ENCODE assay signal across 9 cellular contexts in the genomic region with DNA sequence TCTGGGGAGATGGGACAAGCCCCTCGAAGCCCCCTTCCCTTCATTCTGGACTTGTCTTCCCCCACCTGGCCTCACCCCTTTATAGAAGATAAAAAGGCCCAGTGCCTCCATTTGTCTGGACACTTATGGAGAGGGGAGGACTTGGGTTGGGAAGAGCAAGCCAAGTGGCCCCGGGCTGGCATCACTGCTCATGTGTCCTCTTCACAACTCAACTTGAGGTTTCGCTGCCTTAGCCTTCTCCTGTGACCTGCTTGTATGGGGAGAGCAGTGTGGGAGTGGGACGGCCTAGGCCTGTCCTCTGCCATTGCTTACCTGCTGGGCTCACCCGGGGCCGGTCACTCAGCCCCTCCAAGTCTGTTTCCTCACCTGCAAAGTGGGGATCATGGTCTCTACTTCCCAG. TPM values are rescaled to one million over a fixed set of nuclear protein-coding genes. Genes with fewer than 3 reads are reported as not detected.
DNase-seq lines count a peak whose midpoint lies in the region; ATAC-seq and TF ChIP-seq lines count a peak whose summit lies in the region.
"Had no signal": no experiment of that assay in that cellular context is flagged by ENCODE, and none has a peak within 500 bp of the region (broad histone marks: within the 10 kb centered on the region; RNA-seq: fewer than 3 reads in every experiment).

No MANE protein-coding gene starts in this region.

- no peaks in the 10 kb centered on the region for H3K9me3 Mint-ChIP-seq in activated CD8-positive, alpha-beta memory T cell treated with anti-CD3 and anti-CD28 coated beads, Interleukin-2, amount 10 ng/mL, durations not matched to agents 7 days and 5 days (ENCODE audit: low read depth)
- no peaks in the 10 kb centered on the region for H3K9me3 Mint-ChIP-seq in T-cell
- no peaks in the 10 kb centered on the region for H3K9me3 Mint-ChIP-seq in stimulated activated naive CD8-positive, alpha-beta T cell treated with anti-CD3 and anti-CD28 coated beads, Interleukin-15, amount 100 ng/mL, for 72 hours

- H3K4me1 Mint-ChIP-seq in activated CD8-positive, alpha-beta memory T cell treated with anti-CD3 and anti-CD28 coated beads, Interleukin-2, amount 10 ng/mL, durations not matched to agents 7 days and 5 days = peaks cover 32% of the 10 kb centered on the region
- peaks cover 10 to 25% (median 10%) of the 10 kb centered on the region in 3 donors for H3K4me1 Mint-ChIP-seq in T-cell
- peaks cover 43% of the 10 kb centered on the region for H3K4me1 Mint-ChIP-seq in stimulated activated naive CD8-positive, alpha-beta T cell treated with anti-CD3 and anti-CD28 coated beads, Interleukin-15, amount 100 ng/mL, for 72 hours

- peaks cover 15% of the 10 kb centered on the region for H3K36me3 Mint-ChIP-seq in activated CD8-positive, alpha-beta memory T cell treated with anti-CD3 and anti-CD28 coated beads, Interleukin-2, amount 10 ng/mL, durations not matched to agents 7 days and 5 days
- H3K36me3 Mint-ChIP-seq in T-cell = no peaks in the 10 kb centered on the region

- H3K27ac Mint-ChIP-seq in activated CD8-positive, alpha-beta memory T cell treated with anti-CD3 and anti-CD28 coated beads, Interleukin-2, amount 10 ng/mL, durations not matched to agents 7 days and 5 days = peak overlapping the region; percentile 60
- H3K27ac Mint-ChIP-seq in T-cell = no peak overlapping the region
- peak overlapping the region in 1 of 2 donors; percentile 87 for H3K27ac Mint-ChIP-seq in stimulated activated naive CD8-positive, alpha-beta T cell treated with anti-CD3 and anti-CD28 coated beads, Interleukin-15, amount 100 ng/mL, for 72 hours

- POLR2A ChIA-PET in T-cell (lab: Charles Lee) = interaction anchor here in 1 of 2 donors (0.7 kb wide), 1 partner anchor 32 kb away, joined by 6 read pairs; no protein-coding TSS in a partner anchor

- TF ChIP-seq CTCF in fibroblast of the aortic adventitia (IDR thresholded peaks at IDR 0.05; ENCODE audit: insufficient read depth, low read length) = no peak
- no peak for TF ChIP-seq CTCF in foreskin fibroblast (IDR thresholded peaks at IDR 0.05; ENCODE audit: low read depth, low read length)

- H3K4me3 Mint-ChIP-seq in activated CD8-positive, alpha-beta memory T cell treated with anti-CD3 and anti-CD28 coated beads, Interleukin-2, amount 10 ng/mL, durations not matched to agents 7 days and 5 days = peak overlapping the region; percentile 73
- H3K4me3 Mint-ChIP-seq in T-cell = peak overlapping the region; percentile 50 to 77 (median 67)
- peak overlapping the region; percentile 73 to 86 for H3K4me3 Mint-ChIP-seq in stimulated activated naive CD8-positive, alpha-beta T cell treated with anti-CD3 and anti-CD28 coated beads, Interleukin-15, amount 100 ng/mL, for 72 hours

- CTCF ChIA-PET in activated CD8-positive, alpha-beta memory T cell treated with anti-CD3 and anti-CD28 coated beads, Interleukin-2, amount 10 ng/mL, durations not matched to agents 7 days and 5 days (lab: Charles Lee) = interaction anchor here (0.5 to 2.0 kb wide), 14 partner anchors 9 to 363 kb away, joined by 3 to 28 read pairs (median 3); a partner anchor contains a TSS
- CTCF ChIA-PET in T-cell (lab: Charles Lee) = interaction anchor here in 1 of 2 donors (0.7 kb wide), 1 partner anchor 492 kb away, joined by 3 read pairs; no protein-coding TSS in a partner anchor

- H3K27me3 Mint-ChIP-seq in activated CD8-positive, alpha-beta memory T cell treated with anti-CD3 and anti-CD28 coated beads, Interleukin-2, amount 10 ng/mL, durations not matched to agents 7 days and 5 days = peaks cover 11% of the 10 kb centered on the region
- H3K27me3 Mint-ChIP-seq in T-cell = peaks cover 13 to 21% of the 10 kb centered on the region in 2 donors
- peaks cover 27% of the 10 kb centered on the region for H3K27me3 Mint-ChIP-seq in stimulated activated naive CD8-positive, alpha-beta T cell treated with anti-CD3 and anti-CD28 coated beads, Interleukin-15, amount 100 ng/mL, for 72 hours

- no peak for DNase-seq in activated CD8-positive, alpha-beta memory T cell treated with anti-CD3 and anti-CD28 coated beads, Interleukin-2, amount 10 ng/mL, durations not matched to agents 7 days and 5 days
- DNase-seq in activated CD8-positive, alpha-beta memory T cell treated with anti-CD3 and anti-CD28 coated beads, Interleukin-2, amount 50 U/mL, for 48 hours = no peak
- DNase-seq in T-cell (no peak), fibroblast of the aortic adventitia (ENCODE audit: low read depth) (no peak), foreskin fibroblast (no peak), putamen (ENCODE audit: low spot score) (no peak)
- DNase-seq in stimulated activated naive CD8-positive, alpha-beta T cell treated with anti-CD3 and anti-CD28 coated beads, Interleukin-15, amount 100 ng/mL, for 72 hours = no peak

- no peak for ATAC-seq in activated CD8-positive, alpha-beta memory T cell treated with anti-CD3 and anti-CD28 coated beads, Interleukin-2, amount 10 ng/mL, durations not matched to agents 7 days and 5 days
- ATAC-seq in T-cell (replicated peaks in 1 of 4) (no peak), HG03108 (IDR thresholded peaks at IDR 0.05; ENCODE audit: unreplicated experiment) (no peak)
- no peak for ATAC-seq in stimulated activated naive CD8-positive, alpha-beta T cell treated with anti-CD3 and anti-CD28 coated beads, Interleukin-15, amount 100 ng/mL, for 72 hours

- H3K4me3 ChIP-seq in fibroblast of the aortic adventitia (ENCODE audit: low read depth, low read length) = peak overlapping the region; percentile 69
- peak overlapping the region in 1 of 2 donors; percentile 55 for H3K4me3 ChIP-seq in foreskin fibroblast (ENCODE audit: low read depth in 1 of 2, low read length in 2 of 2)

RNA-seq across cellular contexts. Expression of a gene that starts 1.4 kb away (rescaled TPM):
- total RNA-seq in activated CD8-positive, alpha-beta memory T cell treated with anti-CD3 and anti-CD28 coated beads, Interleukin-2, amount 10 ng/mL, durations not matched to agents 7 days and 5 days = 10 to 100 TPM; 58.7 to 62.9 TPM
- total RNA-seq in T-cell (1 to 10 TPM; 1.9 to 3.3 (median 3.1) TPM), fibroblast of the aortic adventitia (ENCODE audit: low replicate concordance) (0.16 and 13.8 TPM in 2 replicates)

RNA-seq across cellular contexts. Expression of a gene that starts 6.5 kb away (rescaled TPM):
- under 1 TPM; 0.35 to 0.40 TPM for total RNA-seq in activated CD8-positive, alpha-beta memory T cell treated with anti-CD3 and anti-CD28 coated beads, Interleukin-2, amount 10 ng/mL, durations not matched to agents 7 days and 5 days
- total RNA-seq in T-cell (under 1 TPM in 1 of 5 donors, not detected in 4; 0.15 TPM), fibroblast of the aortic adventitia (ENCODE audit: low replicate concordance) (not detected in 2 replicates)
- total RNA-seq: glomerular endothelial cell had no signal

RNA-seq across cellular contexts. Expression of a gene that starts 9.7 kb away (rescaled TPM):
- total RNA-seq in activated CD8-positive, alpha-beta memory T cell treated with anti-CD3 and anti-CD28 coated beads, Interleukin-2, amount 10 ng/mL, durations not matched to agents 7 days and 5 days = 100 to 1,000 TPM; 146 to 199 TPM
- total RNA-seq in T-cell (1 to 10 TPM; 1.3 to 3.1 (median 1.7) TPM), fibroblast of the aortic adventitia (ENCODE audit: low replicate concordance) (1.5 and 24.5 TPM in 2 replicates)

RNA-seq across cellular contexts. Expression of a gene that starts 42.2 kb away (rescaled TPM):
- total RNA-seq in activated CD8-positive, alpha-beta memory T cell treated with anti-CD3 and anti-CD28 coated beads, Interleukin-2, amount 10 ng/mL, durations not matched to agents 7 days and 5 days = under 1 TPM; 0.09 to 0.15 TPM
- total RNA-seq in T-cell = under 1 TPM in 1 of 5 donors, not detected in 4; 0.16 TPM
- total RNA-seq in fibroblast of the aortic adventitia (ENCODE audit: low replicate concordance) = not detected in 2 replicates
- total RNA-seq: glomerular endothelial cell had no signal

RNA-seq across cellular contexts. Expression of a gene that starts 47.4 kb away (rescaled TPM):
- not detected for total RNA-seq in activated CD8-positive, alpha-beta memory T cell treated with anti-CD3 and anti-CD28 coated beads, Interleukin-2, amount 10 ng/mL, durations not matched to agents 7 days and 5 days
- total RNA-seq in T-cell (1 to 10 TPM in 1 of 5 donors, under 1 TPM in 2, not detected in 2; 0.30 to 1.1 (median 0.85) TPM), fibroblast of the aortic adventitia (ENCODE audit: low replicate concordance) (1.1 TPM in 1 of 2 replicates, not detected in the other)
